8 cellular contexts compared by ENCODE assay signal in the genomic region with DNA sequence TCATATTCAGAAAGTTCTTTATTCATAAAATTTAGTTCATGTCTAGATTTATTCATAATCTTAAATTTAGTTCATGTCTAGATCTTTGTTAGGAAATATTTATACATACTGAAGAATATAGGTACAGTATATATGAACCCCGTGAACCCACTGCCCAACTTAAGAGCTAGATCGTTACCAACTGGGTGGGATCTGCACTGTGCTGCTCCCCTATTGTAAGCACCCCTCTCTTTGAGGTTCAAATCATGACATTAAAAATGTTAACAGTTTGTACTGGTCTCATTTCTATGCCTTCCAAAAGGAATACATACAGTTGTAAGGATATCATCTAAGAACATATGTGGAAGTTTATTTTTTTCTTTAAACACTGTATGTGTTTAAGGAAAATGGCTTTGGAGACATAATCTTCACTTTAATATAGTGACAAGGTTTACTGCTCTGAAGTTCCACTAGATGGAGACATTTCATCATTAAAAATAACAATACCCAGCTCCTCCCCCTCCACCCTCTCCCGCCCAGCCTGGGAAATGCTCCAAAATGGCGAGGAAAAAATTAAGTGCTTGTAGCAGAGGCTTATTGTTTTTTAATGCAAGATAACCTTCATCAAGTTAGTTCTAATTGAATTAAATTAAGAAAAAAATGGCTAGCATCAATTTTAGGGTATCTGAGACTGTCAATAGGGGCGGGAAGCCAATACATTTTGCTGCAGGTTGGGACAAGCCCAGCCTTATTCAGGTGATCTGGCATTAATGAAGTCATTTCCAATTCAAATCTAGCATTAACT.
DNase-seq lines count a peak whose midpoint lies in the region; ATAC-seq and TF ChIP-seq lines count a peak whose summit lies in the region.

No MANE protein-coding gene starts in this region.

- H3K79me2 ChIP-seq in Karpas-422 (ENCODE audit: low read length): peaks cover 12% of the 10 kb centered on the region; the same call in 1 of the 2 replicates
- H3K79me2 ChIP-seq in parathyroid adenoma: no peaks in the 10 kb centered on the region

- no peak for TF ChIP-seq POLR2A in gastroesophageal sphincter (IDR thresholded peaks at IDR 0.05)

- peak overlapping the region; percentile 82 for H3K27ac Mint-ChIP-seq in activated naive CD4-positive, alpha-beta T cell treated with anti-CD3 and anti-CD28 coated beads for 36 hours

- TF ChIP-seq CTCF in gastroesophageal sphincter (IDR thresholded peaks at IDR 0.05) (peak; percentile 52 to 89 (median 82)), parathyroid adenoma (IDR thresholded peaks at IDR 0.05) (peak; percentile 78)

- H3K9me3 ChIP-seq in Karpas-422 (ENCODE audit: low read length) (no peaks in the 10 kb centered on the region), gastroesophageal sphincter (no peaks in the 10 kb centered on the region), parathyroid adenoma (ENCODE audit: control insufficient read depth, low read length) (no peaks in the 10 kb centered on the region)

- TF ChIP-seq EP300 in gastroesophageal sphincter (IDR thresholded peaks at IDR 0.05): no peak

- no peak overlapping the region for H3K4me3 Mint-ChIP-seq in activated naive CD4-positive, alpha-beta T cell treated with anti-CD3 and anti-CD28 coated beads for 36 hours

- ATAC-seq in GM21786 (IDR thresholded peaks at IDR 0.05; ENCODE audit: unreplicated experiment): peak; percentile 92
- peak; percentile 82 for ATAC-seq in gastroesophageal sphincter
- ATAC-seq in HG03025 (IDR thresholded peaks at IDR 0.05; ENCODE audit: low FRiP score, unreplicated experiment): no peak

- intact Hi-C loops in activated naive CD4-positive, alpha-beta T cell treated with anti-CD3 and anti-CD28 coated beads for 36 hours (cut with micrococcal nuclease): loop anchor here (1.0 to 2.0 kb wide), 7 partner anchors 55 to 453 kb away; a partner anchor contains a TSS

- H3K27me3 Mint-ChIP-seq in activated naive CD4-positive, alpha-beta T cell treated with anti-CD3 and anti-CD28 coated beads for 36 hours (ENCODE audit: low read depth): no peaks in the 10 kb centered on the region

- CTCF ChIA-PET in activated naive CD4-positive, alpha-beta T cell treated with anti-CD3 and anti-CD28 coated beads for 36 hours (lab: Charles Lee): interaction anchor here (0.7 to 4.1 kb wide), 31 partner anchors 14 to 430 kb away, joined by 3 to 56 read pairs (median 4); a partner anchor contains a TSS

- peaks cover 39% of the 10 kb centered on the region for H3K36me3 Mint-ChIP-seq in activated naive CD4-positive, alpha-beta T cell treated with anti-CD3 and anti-CD28 coated beads for 36 hours (ENCODE audit: low read depth)

- DNase-seq in ELF-1 (ENCODE audit: low read depth, low spot score): peak; percentile 38
- DNase-seq in Karpas-422: peak; percentile 87
- DNase-seq in RPMI8226: peak; percentile 45
- DNase-seq in activated naive CD4-positive, alpha-beta T cell treated with anti-CD3 and anti-CD28 coated beads for 36 hours: peak; percentile 73

- H3K36me3 ChIP-seq in Karpas-422 (ENCODE audit: insufficient read depth, low read length): peaks cover 29% of the 10 kb centered on the region
- H3K36me3 ChIP-seq in gastroesophageal sphincter: peaks cover 0 to 12% of the 10 kb centered on the region in 2 donors
- no peaks in the 10 kb centered on the region for H3K36me3 ChIP-seq in parathyroid adenoma (ENCODE audit: control insufficient read depth, insufficient read depth, low read length)

- H3K4me2 ChIP-seq in Karpas-422 (ENCODE audit: low read depth, low read length, poor library complexity, severe bottlenecking) (peak overlapping the region; percentile 45), parathyroid adenoma (ENCODE audit: low read length) (peak overlapping the region; percentile 41)

- H3K27ac ChIP-seq in Karpas-422 (ENCODE audit: low read length) (peak overlapping the region; percentile 35), gastroesophageal sphincter (peak overlapping the region in 3 of 4 donors; percentile 15 to 36 (median 35)), parathyroid adenoma (no peak overlapping the region)

- H3K9ac ChIP-seq in Karpas-422 (ENCODE audit: low read length): no peak overlapping the region; the same call in 1 of the 2 replicates
- H3K9ac ChIP-seq in parathyroid adenoma: no peak overlapping the region

- no peaks in the 10 kb centered on the region for H3K9me2 ChIP-seq in Karpas-422 (replicated peaks; ENCODE audit: insufficient read depth, low read length)

- peaks cover 53% of the 10 kb centered on the region for H3K4me1 Mint-ChIP-seq in activated naive CD4-positive, alpha-beta T cell treated with anti-CD3 and anti-CD28 coated beads for 36 hours (ENCODE audit: low read depth)

- H3K4me1 ChIP-seq in Karpas-422 (ENCODE audit: low read length): peaks cover 43% of the 10 kb centered on the region
- peaks cover 0 to 27% (median 11%) of the 10 kb centered on the region in 3 donors for H3K4me1 ChIP-seq in gastroesophageal sphincter
- peaks cover 15% of the 10 kb centered on the region for H3K4me1 ChIP-seq in parathyroid adenoma

- H3K9me3 Mint-ChIP-seq in activated naive CD4-positive, alpha-beta T cell treated with anti-CD3 and anti-CD28 coated beads for 36 hours: no peaks in the 10 kb centered on the region

- H3K4me3 ChIP-seq in Karpas-422 (ENCODE audit: low read length) (peak overlapping the region; percentile 22; the same call in 1 of the 2 replicates), gastroesophageal sphincter (peak overlapping the region in 1 of 2 donors; percentile 18), parathyroid adenoma (ENCODE audit: low read depth, low read length) (peak overlapping the region; percentile 19)

- H2AFZ ChIP-seq in Karpas-422 (ENCODE audit: low read length): no peak overlapping the region
- peak overlapping the region; percentile 56 for H2AFZ ChIP-seq in parathyroid adenoma

- WGBS in gastroesophageal sphincter (ENCODE audit: low coverage in 1 of 2), 2 donors: 9 to 22% methylated on average over 5 of the region's 5 CpGs

- H3K27me3 ChIP-seq in Karpas-422 (ENCODE audit: low read length): no peaks in the 10 kb centered on the region
- no peaks in the 10 kb centered on the region for H3K27me3 ChIP-seq in gastroesophageal sphincter
- no peaks in the 10 kb centered on the region for H3K27me3 ChIP-seq in parathyroid adenoma (ENCODE audit: control insufficient read depth, insufficient read depth, low read length)

- no peaks in the 10 kb centered on the region for H4K20me1 ChIP-seq in Karpas-422 (ENCODE audit: insufficient read depth, low read depth, low read length)
